ENCODE assay signal across 23 cellular contexts in the genomic region with DNA sequence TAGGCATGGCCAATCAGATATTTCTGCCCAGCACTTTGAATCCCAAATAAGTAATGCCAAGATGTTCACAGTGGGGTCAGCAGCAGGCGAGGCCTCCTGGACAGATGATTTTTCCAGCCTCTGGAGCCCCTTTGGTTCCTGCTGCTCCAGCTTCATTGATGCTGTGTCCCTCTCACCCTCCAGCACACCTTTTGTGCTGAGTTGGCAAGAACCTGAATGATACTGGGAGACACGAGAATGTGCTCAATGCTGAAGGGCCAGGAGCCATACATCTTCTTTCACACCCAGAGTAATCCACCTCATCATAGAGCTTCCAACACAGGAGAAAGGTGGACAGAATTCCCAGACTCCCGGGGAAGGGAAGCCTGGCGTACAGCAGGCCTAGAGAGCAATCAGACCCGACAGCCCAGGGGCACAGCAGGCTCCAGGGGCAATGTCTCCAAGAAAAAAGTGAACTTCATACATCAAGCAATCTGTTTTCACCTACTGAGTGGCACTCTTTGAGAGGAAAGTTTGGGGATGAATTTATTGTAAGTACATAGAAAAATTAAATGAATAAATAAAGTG. TPM values are rescaled to one million over a fixed set of nuclear protein-coding genes. Genes with fewer than 3 reads are reported as not detected.
A peak's percentile ranks its signal among the peaks of the same experiment; 100 is the strongest.
DNase-seq lines count a peak whose midpoint lies in the region; ATAC-seq, FAIRE-seq and TF ChIP-seq lines count a peak whose summit lies in the region.
"Had no signal": no experiment of that assay in that cellular context is flagged by ENCODE, and none has a peak within 500 bp of the region (broad histone marks: within the 10 kb centered on the region; RNA-seq: fewer than 3 reads in every experiment).

No MANE protein-coding gene starts in this region.

- POLR2A ChIA-PET in A549 (lab: Yijun Ruan, JAX) (no interaction called here), HEK293 (lab: Yijun Ruan, JAX) (no interaction called here), H1 (lab: Charles Lee; ENCODE audit: partially characterized antibody) (interaction anchor here (1.3 kb wide), 1 partner anchor 46 kb away, joined by 3 read pairs; no protein-coding TSS in a partner anchor)

- H2BK12ac ChIP-seq in H1 (ENCODE audit: low read depth, low read length) (no peak overlapping the region), neuronal stem cell (ENCODE audit: low read length) (no peak overlapping the region)

- H2BK5ac ChIP-seq in H1 (ENCODE audit: low read depth, low read length) (no peak overlapping the region), neuronal stem cell (ENCODE audit: low read length) (no peak overlapping the region)

- H3K23me2 ChIP-seq in H1 (ENCODE audit: low read depth, low read length), result no peaks in the 10 kb centered on the region

- TF ChIP-seq POLR2A in A549 (IDR thresholded peaks at IDR 0.05; ENCODE audit: low read length) (no peak), H1 (IDR thresholded peaks at IDR 0.05; ENCODE audit: control extremely low read depth in 1 of 2, low read depth in 2 of 2, low read length in 2 of 2) (no peak)

- DNase-seq in A549 (ENCODE audit: low read depth in 1 of 2, low spot score in 1 of 2), result no peak
- no peak for DNase-seq in H1 (ENCODE audit: low read depth in 1 of 2, low spot score in 2 of 2)
- DNase-seq in neuronal stem cell (ENCODE audit: low spot score), result no peak
- no peak for DNase-seq in NCI-H2081 treated with DMSO at 0.1 percent for 48 hours (lab: John Stamatoyannopoulos, UW)
- DNase-seq: ACHN; BE2C; C1 segment of cervical spinal cord; CD4-positive, CD25-positive, alpha-beta regulatory T cell; CD8-positive, alpha-beta memory T cell; COR-L47; DMS 273 treated with DMSO at 0.1 percent for 48 hours; DMS53; DND-41; EL; GM23248; H7; KG1 had no signal

- H3K14ac ChIP-seq in H1 (ENCODE audit: insufficient read length) (no peak overlapping the region), neuronal stem cell (ENCODE audit: low read length) (no peak overlapping the region)

- 0 out of 2 replicates have a peak overlapping the region, but pooled peaks have one; percentile 14 for H2AFZ ChIP-seq in H1 (ENCODE audit: low read length)
- H2AFZ ChIP-seq in neuronal stem cell (ENCODE audit: low read length), result peak overlapping the region; percentile 22
- H2AFZ ChIP-seq: GM23248 had no signal

- H2BK120ac ChIP-seq in H1 (replicated peaks; ENCODE audit: low read depth, low read length) (no peak overlapping the region), neuronal stem cell (ENCODE audit: low read depth, low read length) (no peak overlapping the region)

- H3K79me1 ChIP-seq in H1 (ENCODE audit: low read depth, low read length), result no peaks in the 10 kb centered on the region
- no peaks in the 10 kb centered on the region for H3K79me1 ChIP-seq in neuronal stem cell (ENCODE audit: low read depth, low read length)

- peaks cover 22% of the 10 kb centered on the region for H3K4me1 ChIP-seq in A549
- H3K4me1 ChIP-seq in HEK293 (ENCODE audit: control insufficient read depth, insufficient read depth, low read length), result no peaks in the 10 kb centered on the region
- H3K4me1 ChIP-seq in H1 (replicated peaks in 1 of 4; ENCODE audit: control insufficient read depth in 3 of 4, insufficient read depth in 4 of 4, low read length in 3 of 4), result peaks cover 0 to 5% (median 1%) of the 10 kb centered on the region in 4 experiments; a peak in 1 of 7 replicates
- peaks cover 9 to 35% of the 10 kb centered on the region in 2 donors for H3K4me1 ChIP-seq in neuronal stem cell (ENCODE audit: control insufficient read depth in 2 of 2, insufficient read depth in 1 of 2, low read depth in 1 of 2, low read length in 2 of 2)
- H3K4me1 ChIP-seq: BE2C had no signal

- H4K91ac ChIP-seq in H1 (replicated peaks; ENCODE audit: insufficient read length, low read length) (no peak overlapping the region), neuronal stem cell (ENCODE audit: low read depth, low read length, poor library complexity) (no peak overlapping the region)

- no peak overlapping the region for H3K4me3 ChIP-seq in A549
- no peak overlapping the region for H3K4me3 ChIP-seq in HEK293 (ENCODE audit: low read depth, low read length)
- no peak overlapping the region for H3K4me3 ChIP-seq in H1 (ENCODE audit: extremely low read depth in 1 of 4, insufficient read depth in 2 of 4, low read depth in 3 of 4, low read length in 4 of 4)
- no peak overlapping the region for H3K4me3 ChIP-seq in neuronal stem cell (ENCODE audit: low read length in 2 of 2)
- H3K4me3 ChIP-seq: GM12878, GM23248 had no signal

- H4K5ac ChIP-seq in H1 (ENCODE audit: insufficient read length, low read depth, low read length), result no peak overlapping the region

- H3K9ac ChIP-seq in H1 (replicated peaks in 1 of 4; ENCODE audit: extremely low read depth in 1 of 4, low read depth in 3 of 4, low read length in 3 of 4), result no peak overlapping the region
- no peak overlapping the region for H3K9ac ChIP-seq in neuronal stem cell (ENCODE audit: low read depth, low read length, poor library complexity)
- H3K9ac ChIP-seq: GM23248 had no signal

- no peak for FAIRE-seq in A549 (lab: Jason Lieb, UNC)
- FAIRE-seq in H1 (lab: Jason Lieb, UNC), result no peak
- FAIRE-seq: GM12878, GM19239 had no signal

- H3K56ac ChIP-seq in H1 (replicated peaks; ENCODE audit: insufficient read length, low read depth, low read length), result no peak overlapping the region

- H2AK5ac ChIP-seq in H1 (ENCODE audit: low read depth, low read length) (no peak overlapping the region), neuronal stem cell (ENCODE audit: low read depth, low read length) (no peak overlapping the region)

- TF ChIP-seq EP300 in A549 (IDR thresholded peaks at IDR 0.05) (no peak), H1 (IDR thresholded peaks at IDR 0.05; ENCODE audit: borderline replicate concordance in 1 of 2, low read depth in 2 of 2, low read length in 2 of 2) (no peak)

- TF ChIP-seq CTCF in A549 (IDR thresholded peaks at IDR 0.05) (no peak), HEK293 (tag by site-specific recombination; IDR thresholded peaks at IDR 0.05) (no peak), H1 (IDR thresholded peaks at IDR 0.05; ENCODE audit: control extremely low read depth in 1 of 3, insufficient read depth in 1 of 3, low read depth in 1 of 3, low read length in 3 of 3) (no peak)

- H2BK20ac ChIP-seq in H1 (ENCODE audit: low read length), result no peak overlapping the region

- no peaks in the 10 kb centered on the region for H3K36me3 ChIP-seq in HEK293 (ENCODE audit: control insufficient read depth in 2 of 2, insufficient read depth in 1 of 2, low read length in 2 of 2)
- H3K36me3 ChIP-seq in H1 (ENCODE audit: control insufficient read depth in 2 of 4, insufficient read depth in 4 of 4, low read length in 3 of 4), result no peaks in the 10 kb centered on the region
- no peaks in the 10 kb centered on the region for H3K36me3 ChIP-seq in neuronal stem cell (replicated peaks in 1 of 2; ENCODE audit: control insufficient read depth in 2 of 2, insufficient read depth in 2 of 2, low read length in 2 of 2)
- H3K36me3 ChIP-seq: BE2C had no signal

- H3K23ac ChIP-seq in H1 (ENCODE audit: insufficient read length) (no peak overlapping the region), neuronal stem cell (ENCODE audit: low read depth, low read length, poor library complexity) (no peak overlapping the region)

- H3K4ac ChIP-seq in H1 (replicated peaks; ENCODE audit: insufficient read length, low read depth, low read length) (no peak overlapping the region), neuronal stem cell (ENCODE audit: low read length) (no peak overlapping the region)

- H3K79me2 ChIP-seq in H1 (ENCODE audit: control insufficient read depth in 1 of 2, insufficient read depth in 2 of 2, low read length in 2 of 2), result no peaks in the 10 kb centered on the region

- H2BK15ac ChIP-seq in H1 (ENCODE audit: low read length), result no peak overlapping the region
- H2BK15ac ChIP-seq in neuronal stem cell (ENCODE audit: low read length), result no peak overlapping the region

- no peak overlapping the region for H3K18ac ChIP-seq in H1 (ENCODE audit: extremely low read depth, low read length)
- H3K18ac ChIP-seq in neuronal stem cell (ENCODE audit: low read length), result no peak overlapping the region

- H3K9me3 ChIP-seq in A549 (no peaks in the 10 kb centered on the region), HEK293 (ENCODE audit: control insufficient read depth, insufficient read depth, low read depth, low read length) (no peaks in the 10 kb centered on the region), H1 (ENCODE audit: insufficient read depth in 2 of 2, low read depth in 1 of 2, low read length in 1 of 2) (no peaks in the 10 kb centered on the region), neuronal stem cell (replicated peaks in 1 of 2; ENCODE audit: control insufficient read depth in 2 of 2, insufficient read depth in 1 of 2, low read depth in 1 of 2, low read length in 2 of 2) (no peaks in the 10 kb centered on the region)
- H3K9me3 ChIP-seq: BE2C had no signal

- H3K27me3 ChIP-seq in H1 (replicated peaks in 1 of 4; ENCODE audit: control insufficient read depth in 3 of 4, extremely low read depth in 1 of 4, insufficient read depth in 3 of 4, low read length in 3 of 4) (no peaks in the 10 kb centered on the region; a peak in 1 of 7 replicates), neuronal stem cell (ENCODE audit: control insufficient read depth in 3 of 3, insufficient read depth in 3 of 3, low read depth in 1 of 3, low read length in 3 of 3) (peaks cover 0 to under 1% (median 0%) of the 10 kb centered on the region in 3 experiments)
- H3K27me3 ChIP-seq: BE2C had no signal

- 83% methylated on average over 5 of the region's 5 CpGs for WGBS in A549 (ENCODE audit: missing lambda C conversion rate)
- WGBS in H1 (ENCODE audit: extremely low coverage in 1 of 2, insufficient coverage in 1 of 2, insufficient read length in 1 of 2, insufficient replicate concordance in 2 of 2, low coverage in 1 of 2, low lambda C conversion rate in 2 of 2, missing lambda C conversion rate in 1 of 2), 2 experiments, result 84% methylated on average over 5 of the region's 5 CpGs; no CpG with 5 or more reads in 1 of the 2 experiments
- WGBS in neuronal stem cell (ENCODE audit: extremely low coverage in 2 of 2, insufficient read length in 2 of 2, insufficient replicate concordance in 1 of 2), 2 donors, result no CpG with 5 or more reads among the region's 5 CpGs

- TF ChIP-seq RAD21 in A549 (conservative IDR thresholded peaks at IDR 0.05 in 1 of 2, IDR thresholded peaks at IDR 0.05 in 1 of 2) (no peak), H1 (IDR thresholded peaks at IDR 0.05 in 1 of 2, conservative IDR thresholded peaks at IDR 0.05 in 1 of 2; ENCODE audit: low read depth in 2 of 2, low read length in 2 of 2) (no peak)

- no peaks in the 10 kb centered on the region for H4K20me1 ChIP-seq in H1 (replicated peaks in 1 of 2; ENCODE audit: control insufficient read depth in 1 of 2, insufficient read depth in 2 of 2, low read length in 2 of 2)

- CTCF ChIA-PET in A549 (lab: Yijun Ruan, JAX), result interaction anchor here (0.7 to 15.1 kb wide), 8 partner anchors 10 to 441 kb away, joined by 3 to 173 read pairs (median 6); no protein-coding TSS in a partner anchor
- CTCF ChIA-PET in HEK293 (lab: Yijun Ruan, JAX), result interaction anchor here (0.6 kb wide), 1 partner anchor 139 kb away, joined by 3 read pairs; no protein-coding TSS in a partner anchor
- CTCF ChIA-PET in H1 (lab: Charles Lee; ENCODE audit: partially characterized antibody), result interaction anchor here (1.4 to 7.7 kb wide), 6 partner anchors 15 to 301 kb away, joined by 3 to 62 read pairs (median 8); no protein-coding TSS in a partner anchor

- H4K8ac ChIP-seq in H1 (ENCODE audit: extremely low read depth, insufficient read depth, low read length) (no peak overlapping the region), neuronal stem cell (ENCODE audit: low read depth, low read length) (no peak overlapping the region)

- H3K4me2 ChIP-seq in A549 (no peak overlapping the region), H1 (ENCODE audit: insufficient read depth in 1 of 2, low read depth in 2 of 2, low read length in 2 of 2) (no peak overlapping the region), neuronal stem cell (ENCODE audit: insufficient read depth, low read length, poor library complexity, severe bottlenecking) (no peak overlapping the region)

- no peak for ATAC-seq in A549
- ATAC-seq in HG03442 (IDR thresholded peaks at IDR 0.05; ENCODE audit: unreplicated experiment), result no peak
- ATAC-seq: GM12878, HCT116 had no signal

- no peak overlapping the region for H3K27ac ChIP-seq in A549
- H3K27ac ChIP-seq in HEK293 (ENCODE audit: extremely low read depth, low read depth, low read length), result no peak overlapping the region
- no peak overlapping the region for H3K27ac ChIP-seq in H1 (ENCODE audit: low read depth, low read length)
- no peak overlapping the region for H3K27ac ChIP-seq in neuronal stem cell (replicated peaks; ENCODE audit: low read length)
- H3K27ac ChIP-seq: GM23248, HL-60 had no signal

RNA-seq across cellular contexts. Expression of gene DAPK2, which starts 6.7 kb away (rescaled TPM):
- polyA plus RNA-seq in A549 (2011; rRNA removed), result 4.2 and 4.8 TPM in 2 replicates
- 4.5 and 5.5 TPM in 2 replicates for polyA plus RNA-seq in A549 (2012; cell fraction: cytosol; rRNA removed)
- 7.6 and 9.2 TPM in 2 replicates for polyA plus RNA-seq in A549 (2012; cell fraction: nucleus; rRNA removed)
- polyA plus RNA-seq in A549 (2017; fragmentation: RNase III; extraction: RNeasy Plus Mini Kit Qiagen cat#74134 plus additional on column Dnase treatment), result 3.1 to 4.3 TPM (median 3.4 TPM) in 3 replicates
- 3.4 and 4.8 TPM in 2 replicates for polyA minus RNA-seq in A549 (2011; rRNA and poly(A)+ RNA removed)
- 2.2 and 2.9 TPM in 2 replicates for total RNA-seq in H1 (2021; fragmentation: NEBNext Ultra II Directional; extraction: Animal tissue kit (Norgen Biotek cat#: 25700))
- 1.8 and 2.4 TPM in 2 replicates for polyA plus RNA-seq in H1 (2011; rRNA removed)
- polyA plus RNA-seq in H1 (2011; cell fraction: cytosol; rRNA removed), result 1.8 TPM
- polyA plus RNA-seq in H1 (2011; cell fraction: nucleus; rRNA removed), result 3.4 TPM
- polyA plus RNA-seq in H1 (2012, experiment 1 of 2), result 1.2 to 2.1 TPM (median 1.8 TPM) in 4 replicates
- polyA plus RNA-seq in H1 (2012, experiment 2 of 2), result 0.75 TPM
- 0.69 TPM for polyA plus RNA-seq in H1 (2013, experiment 1 of 2)
- 0.87 TPM for polyA plus RNA-seq in H1 (2013, experiment 2 of 2)
- polyA minus RNA-seq in H1 (2011; rRNA and poly(A)+ RNA removed), result 0.91 and 1.7 TPM in 2 replicates
- 2.6 TPM for polyA minus RNA-seq in H1 (2011; cell fraction: cytosol; rRNA and poly(A)+ RNA removed)
- polyA minus RNA-seq in H1 (2011; cell fraction: nucleus; rRNA and poly(A)+ RNA removed), result 3.2 TPM
- 2.7 TPM for polyA plus RNA-seq in neuronal stem cell (2013, experiment 1 of 2)
- 2.3 TPM for polyA plus RNA-seq in neuronal stem cell (2013, experiment 2 of 2)
- polyA plus RNA-seq: CD4-positive, CD25-positive, alpha-beta regulatory T cell had no signal

RNA-seq across cellular contexts. Expression of gene CIAO2A, which starts 40.6 kb away (rescaled TPM):
- 149 and 231 TPM in 2 replicates for polyA plus RNA-seq in A549 (2011; rRNA removed)
- 76.0 and 89.9 TPM in 2 replicates for polyA plus RNA-seq in A549 (2012; cell fraction: cytosol; rRNA removed)
- polyA plus RNA-seq in A549 (2012; cell fraction: nucleus; rRNA removed), result 16.9 and 42.0 TPM in 2 replicates
- polyA plus RNA-seq in A549 (2017; fragmentation: RNase III; extraction: RNeasy Plus Mini Kit Qiagen cat#74134 plus additional on column Dnase treatment), result 140 to 156 TPM (median 141 TPM) in 3 replicates
- 9.0 and 9.5 TPM in 2 replicates for polyA minus RNA-seq in A549 (2011; rRNA and poly(A)+ RNA removed)
- 86.5 and 89.3 TPM in 2 replicates for total RNA-seq in H1 (2021; fragmentation: NEBNext Ultra II Directional; extraction: Animal tissue kit (Norgen Biotek cat#: 25700))
- polyA plus RNA-seq in H1 (2011; rRNA removed), result 40.7 and 76.4 TPM in 2 replicates
- 87.4 TPM for polyA plus RNA-seq in H1 (2011; cell fraction: cytosol; rRNA removed)
- 29.0 TPM for polyA plus RNA-seq in H1 (2011; cell fraction: nucleus; rRNA removed)
- 55.9 to 82.6 TPM (median 60.0 TPM) in 4 replicates for polyA plus RNA-seq in H1 (2012, experiment 1 of 2)
- 129 TPM for polyA plus RNA-seq in H1 (2012, experiment 2 of 2)
- 62.6 TPM for polyA plus RNA-seq in H1 (2013, experiment 1 of 2)
- 63.5 TPM for polyA plus RNA-seq in H1 (2013, experiment 2 of 2)
- 11.1 and 13.9 TPM in 2 replicates for polyA minus RNA-seq in H1 (2011; rRNA and poly(A)+ RNA removed)
- 19.9 TPM for polyA minus RNA-seq in H1 (2011; cell fraction: cytosol; rRNA and poly(A)+ RNA removed)
- 13.8 TPM for polyA minus RNA-seq in H1 (2011; cell fraction: nucleus; rRNA and poly(A)+ RNA removed)
- polyA plus RNA-seq in neuronal stem cell (2013, experiment 1 of 2), result 138 TPM
- 148 TPM for polyA plus RNA-seq in neuronal stem cell (2013, experiment 2 of 2)

RNA-seq across cellular contexts. Expression of gene SNX1, which starts 42.8 kb away (rescaled TPM):
- 89.4 and 95.7 TPM in 2 replicates for polyA plus RNA-seq in A549 (2011; rRNA removed)
- 79.2 and 87.7 TPM in 2 replicates for polyA plus RNA-seq in A549 (2012; cell fraction: cytosol; rRNA removed)
- polyA plus RNA-seq in A549 (2012; cell fraction: nucleus; rRNA removed), result 104 and 125 TPM in 2 replicates
- polyA plus RNA-seq in A549 (2017; fragmentation: RNase III; extraction: RNeasy Plus Mini Kit Qiagen cat#74134 plus additional on column Dnase treatment), result 81.8 to 87.3 TPM (median 86.7 TPM) in 3 replicates
- polyA minus RNA-seq in A549 (2011; rRNA and poly(A)+ RNA removed), result 64.9 and 79.0 TPM in 2 replicates
- 59.8 and 66.7 TPM in 2 replicates for total RNA-seq in H1 (2021; fragmentation: NEBNext Ultra II Directional; extraction: Animal tissue kit (Norgen Biotek cat#: 25700))
- 26.1 and 27.9 TPM in 2 replicates for polyA plus RNA-seq in H1 (2011; rRNA removed)
- polyA plus RNA-seq in H1 (2011; cell fraction: cytosol; rRNA removed), result 40.1 TPM
- polyA plus RNA-seq in H1 (2011; cell fraction: nucleus; rRNA removed), result 54.0 TPM
- polyA plus RNA-seq in H1 (2012, experiment 1 of 2), result 35.2 to 45.6 TPM (median 40.5 TPM) in 4 replicates
- 15.0 TPM for polyA plus RNA-seq in H1 (2012, experiment 2 of 2)
- polyA plus RNA-seq in H1 (2013, experiment 1 of 2), result 30.9 TPM
- 29.6 TPM for polyA plus RNA-seq in H1 (2013, experiment 2 of 2)
- polyA minus RNA-seq in H1 (2011; rRNA and poly(A)+ RNA removed), result 35.2 and 51.9 TPM in 2 replicates
- polyA minus RNA-seq in H1 (2011; cell fraction: cytosol; rRNA and poly(A)+ RNA removed), result 18.2 TPM
- polyA minus RNA-seq in H1 (2011; cell fraction: nucleus; rRNA and poly(A)+ RNA removed), result 26.1 TPM
- 33.6 TPM for polyA plus RNA-seq in neuronal stem cell (2013, experiment 1 of 2)
- 39.3 TPM for polyA plus RNA-seq in neuronal stem cell (2013, experiment 2 of 2)
